In the genomic region with DNA sequence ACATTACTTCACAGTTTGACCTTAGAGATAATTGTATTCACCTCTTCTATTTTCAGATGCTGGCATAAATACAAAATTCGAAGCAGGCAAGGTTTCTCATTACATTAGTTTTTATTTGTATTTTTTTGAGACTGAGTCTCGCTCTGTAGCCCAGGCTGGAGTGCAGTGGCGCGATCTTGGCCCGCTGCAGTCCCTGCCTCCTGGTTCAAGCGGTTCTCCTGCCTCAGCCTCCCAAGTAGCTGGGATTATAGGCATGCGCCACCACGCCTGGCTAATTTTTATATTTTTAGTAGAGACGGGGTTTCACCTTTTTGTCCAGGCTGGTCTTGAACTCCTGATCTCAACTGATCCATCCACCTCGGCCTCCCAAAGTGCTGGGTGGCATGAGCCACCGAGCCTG, we compare ENCODE assay signal across 8 cellular contexts. TPM values are rescaled to one million over a fixed set of nuclear protein-coding genes. Genes with fewer than 3 reads are reported as not detected.
DNase-seq lines count a peak whose midpoint lies in the region; ATAC-seq and TF ChIP-seq lines count a peak whose summit lies in the region.
"Not testable (repeated sequence)": the region's sequence is repeated elsewhere in the genome, so short reads cannot be mapped to it uniquely, and the experiment has no call there.

No MANE protein-coding gene starts in this region.

- TF ChIP-seq POLR2A in IMR-90 (IDR thresholded peaks at IDR 0.05; ENCODE audit: low read depth, low read length), result not testable (repeated sequence)

- not testable (repeated sequence) for H4K8ac ChIP-seq in IMR-90 (ENCODE audit: low read depth in 2 of 2, low read length in 2 of 2); neuronal stem cell (ENCODE audit: low read depth, low read length)

- H2BK20ac ChIP-seq in IMR-90 (ENCODE audit: low read depth, low read length), result not testable (repeated sequence)

- H3K14ac ChIP-seq in IMR-90 (replicated peaks; ENCODE audit: low read depth, low read length); neuronal stem cell (ENCODE audit: low read length): not testable (repeated sequence)

- H3K4me3 ChIP-seq in DND-41 (ENCODE audit: low read depth in 1 of 2, low read length in 2 of 2) (peak overlapping the region in 1 of 2 experiments; percentile 79; a peak in 3 of 4 replicates), SJCRH30 (peak overlapping the region; percentile 92), iPS-11a (ENCODE audit: low read depth, low read length) (peak overlapping the region; percentile 1), neuronal stem cell (ENCODE audit: low read length in 2 of 2) (peak overlapping the region in 1 of 2 donors; percentile 77)
- H3K4me3 ChIP-seq in IMR-90 (ENCODE audit: insufficient read depth, low read depth, low read length); urinary bladder (ENCODE audit: low read depth, low read length): not testable (repeated sequence)

- peak overlapping the region; percentile 100 for H3K27ac ChIP-seq in DND-41 (ENCODE audit: low read length)
- H3K27ac ChIP-seq in IMR-90 (ENCODE audit: insufficient read depth, low read length); SJCRH30; neuronal stem cell (replicated peaks; ENCODE audit: low read length): not testable (repeated sequence)
- peak overlapping the region; percentile 10 for H3K27ac ChIP-seq in urinary bladder (ENCODE audit: low read depth)

- no CpG with 5 or more reads among the region's 11 CpGs for WGBS in IMR-90 (ENCODE audit: extremely low coverage in 2 of 2, insufficient read length in 1 of 2), 2 experiments
- WGBS in neuronal stem cell (ENCODE audit: extremely low coverage in 2 of 2, insufficient read length in 2 of 2, insufficient replicate concordance in 1 of 2), 2 donors, result no CpG with 5 or more reads among the region's 11 CpGs
- 90% methylated on average over 11 of the region's 11 CpGs for WGBS in urinary bladder

- H3K4me1 ChIP-seq in DND-41 (ENCODE audit: insufficient read depth, low read length), result peaks cover 34% of the 10 kb centered on the region
- H3K4me1 ChIP-seq in IMR-90 (ENCODE audit: control insufficient read depth, insufficient read depth, low read length); SJCRH30; neuronal stem cell (ENCODE audit: control insufficient read depth in 2 of 2, insufficient read depth in 1 of 2, low read depth in 1 of 2, low read length in 2 of 2); urinary bladder (ENCODE audit: insufficient read depth): not testable (repeated sequence)

- peaks cover 4 to 18% of the 10 kb centered on the region in 2 experiments; a peak in 2 of 4 replicates for H3K79me1 ChIP-seq in IMR-90 (ENCODE audit: low read depth in 1 of 2, low read length in 2 of 2)
- H3K79me1 ChIP-seq in neuronal stem cell (ENCODE audit: low read depth, low read length), result not testable (repeated sequence)

- peaks cover 79% of the 10 kb centered on the region for H3K79me2 ChIP-seq in DND-41 (ENCODE audit: insufficient read depth, low read length)

- H3K36me3 ChIP-seq in DND-41 (ENCODE audit: insufficient read depth, low read length) (peaks cover 36% of the 10 kb centered on the region), SJCRH30 (peaks cover 40% of the 10 kb centered on the region), neuronal stem cell (replicated peaks in 1 of 2; ENCODE audit: control insufficient read depth in 2 of 2, insufficient read depth in 2 of 2, low read length in 2 of 2) (peaks cover 3 to 39% of the 10 kb centered on the region in 2 donors)
- not testable (repeated sequence) for H3K36me3 ChIP-seq in IMR-90 (ENCODE audit: control insufficient read depth, insufficient read depth, low read length); urinary bladder (ENCODE audit: insufficient read depth)

- H2AFZ ChIP-seq in DND-41 (ENCODE audit: low read depth, low read length); IMR-90 (replicated peaks; ENCODE audit: low read length, poor library complexity); neuronal stem cell (ENCODE audit: low read length): not testable (repeated sequence)

- H2AK5ac ChIP-seq in IMR-90 (ENCODE audit: low read depth, low read length); neuronal stem cell (ENCODE audit: low read depth, low read length): not testable (repeated sequence)

- not testable (repeated sequence) for H2BK15ac ChIP-seq in IMR-90 (ENCODE audit: low read depth, low read length); neuronal stem cell (ENCODE audit: low read length)

- not testable (repeated sequence) for H3K9me1 ChIP-seq in IMR-90 (ENCODE audit: insufficient read depth, low read length)

- 0 out of 2 replicates have a peak overlapping the region, but pooled peaks have one; percentile 89 for H3K23ac ChIP-seq in IMR-90 (ENCODE audit: low read depth, low read length)
- not testable (repeated sequence) for H3K23ac ChIP-seq in neuronal stem cell (ENCODE audit: low read depth, low read length, poor library complexity)

- not testable (repeated sequence) for TF ChIP-seq RAD21 in IMR-90 (IDR thresholded peaks at IDR 0.05; ENCODE audit: low read length)

- not testable (repeated sequence) for DNase-seq in DND-41; IMR-90; SJCRH30; activated T-cell treated with anti-CD3 and anti-CD28 coated beads, Interleukin-2, amount 50 U/mL, for 24 hours; central memory CD8-positive, alpha-beta T cell (ENCODE audit: low spot score in 2 of 2); neuronal stem cell (ENCODE audit: low spot score)

- not testable (repeated sequence) for H3K9me3 Mint-ChIP-seq in activated T-cell treated with anti-CD3 and anti-CD28 coated beads, Interleukin-2, amount 50 U/mL, for 24 hours; central memory CD8-positive, alpha-beta T cell

- in situ Hi-C loops in IMR-90 (cut with MboI; ENCODE audit: low sequenced_read_pairs), result not testable (repeated sequence)

- ATAC-seq in DND-41 (ENCODE audit: insufficient read depth, low read depth); IMR-90 (ENCODE audit: low read depth); central memory CD8-positive, alpha-beta T cell (replicated peaks; ENCODE audit: extremely low read depth, poor library complexity, severe bottlenecking): not testable (repeated sequence)

- H3K4me1 Mint-ChIP-seq in activated T-cell treated with anti-CD3 and anti-CD28 coated beads, Interleukin-2, amount 50 U/mL, for 24 hours (ENCODE audit: low read depth), result peaks cover 32% of the 10 kb centered on the region
- peaks cover 35% of the 10 kb centered on the region for H3K4me1 Mint-ChIP-seq in central memory CD8-positive, alpha-beta T cell

- peak overlapping the region; percentile 96 for H3K4me3 Mint-ChIP-seq in activated T-cell treated with anti-CD3 and anti-CD28 coated beads, Interleukin-2, amount 50 U/mL, for 24 hours
- H3K4me3 Mint-ChIP-seq in central memory CD8-positive, alpha-beta T cell, result peak overlapping the region; percentile 6

- H3K36me3 Mint-ChIP-seq in activated T-cell treated with anti-CD3 and anti-CD28 coated beads, Interleukin-2, amount 50 U/mL, for 24 hours (ENCODE audit: low read depth), result peaks cover 59% of the 10 kb centered on the region
- peaks cover 26% of the 10 kb centered on the region for H3K36me3 Mint-ChIP-seq in central memory CD8-positive, alpha-beta T cell (ENCODE audit: insufficient read depth)

- peak overlapping the region; percentile 50 for H3K27ac Mint-ChIP-seq in activated T-cell treated with anti-CD3 and anti-CD28 coated beads, Interleukin-2, amount 50 U/mL, for 24 hours
- not testable (repeated sequence) for H3K27ac Mint-ChIP-seq in central memory CD8-positive, alpha-beta T cell (ENCODE audit: low read depth)

- H4K5ac ChIP-seq in IMR-90 (ENCODE audit: low read depth, low read length), result not testable (repeated sequence)

- dilution Hi-C loops in IMR-90 (cut with HindIII; ENCODE audit: low sequenced_read_pairs, unreplicated experiment), result not testable (repeated sequence)

- H3K18ac ChIP-seq in IMR-90 (ENCODE audit: low read depth, low read length); neuronal stem cell (ENCODE audit: low read length): not testable (repeated sequence)

- H3K27me3 ChIP-seq in DND-41 (ENCODE audit: insufficient read depth, low read length, poor library complexity); IMR-90 (ENCODE audit: control insufficient read depth, insufficient read depth, low read length); SJCRH30; neuronal stem cell (ENCODE audit: control insufficient read depth in 3 of 3, insufficient read depth in 3 of 3, low read depth in 1 of 3, low read length in 3 of 3): not testable (repeated sequence)

- not testable (repeated sequence) for H2BK120ac ChIP-seq in IMR-90 (ENCODE audit: low read depth, low read length); neuronal stem cell (ENCODE audit: low read depth, low read length)

- CTCF ChIA-PET in IMR-90 (lab: Yijun Ruan, JAX), result not testable (repeated sequence)

- not testable (repeated sequence) for H3K27me3 Mint-ChIP-seq in activated T-cell treated with anti-CD3 and anti-CD28 coated beads, Interleukin-2, amount 50 U/mL, for 24 hours; central memory CD8-positive, alpha-beta T cell

- H3K9me3 ChIP-seq in DND-41 (ENCODE audit: insufficient read depth, low read length, severe bottlenecking); IMR-90 (ENCODE audit: control insufficient read depth, insufficient read depth, low read length); SJCRH30 (replicated peaks); neuronal stem cell (replicated peaks in 1 of 2; ENCODE audit: control insufficient read depth in 2 of 2, insufficient read depth in 1 of 2, low read depth in 1 of 2, low read length in 2 of 2): not testable (repeated sequence)

- not testable (repeated sequence) for H2AK9ac ChIP-seq in IMR-90 (replicated peaks; ENCODE audit: low read depth, low read length, poor library complexity)

- not testable (repeated sequence) for H2BK5ac ChIP-seq in IMR-90 (ENCODE audit: low read depth, low read length, poor library complexity, severe bottlenecking); neuronal stem cell (ENCODE audit: low read length)

- H3K9ac ChIP-seq in DND-41 (ENCODE audit: low read depth, low read length), result peak overlapping the region; percentile 100
- not testable (repeated sequence) for H3K9ac ChIP-seq in IMR-90 (ENCODE audit: low read depth, low read length); neuronal stem cell (ENCODE audit: low read depth, low read length, poor library complexity)

- not testable (repeated sequence) for BruUV-seq in IMR-90 (replicated peaks; lab: Mats Ljungman, UMichigan)

- H3K4me2 ChIP-seq in DND-41 (ENCODE audit: insufficient read depth, low read length) (peak overlapping the region; percentile 63), neuronal stem cell (ENCODE audit: insufficient read depth, low read length, poor library complexity, severe bottlenecking) (peak overlapping the region; percentile 2)
- H3K4me2 ChIP-seq in IMR-90 (ENCODE audit: low read depth, low read length), result not testable (repeated sequence)

- H3K56ac ChIP-seq in IMR-90 (ENCODE audit: extremely low read depth, insufficient read depth, low read length), result not testable (repeated sequence)

- POLR2A ChIA-PET in IMR-90 (lab: Charles Lee; ENCODE audit: unreplicated experiment), result interaction anchor here (0.6 kb wide), 1 partner anchor 37 kb away, joined by 10 read pairs; no protein-coding TSS in a partner anchor

- H4K91ac ChIP-seq in IMR-90 (ENCODE audit: insufficient read depth, low read depth, low read length); neuronal stem cell (ENCODE audit: low read depth, low read length, poor library complexity): not testable (repeated sequence)

- not testable (repeated sequence) for H2BK12ac ChIP-seq in neuronal stem cell (ENCODE audit: low read length)

- H3K4ac ChIP-seq in IMR-90 (ENCODE audit: low read depth, low read length), result peak overlapping the region; percentile 12
- not testable (repeated sequence) for H3K4ac ChIP-seq in neuronal stem cell (ENCODE audit: low read length)

- intact Hi-C loops in IMR-90 (cut with micrococcal nuclease), result not testable (repeated sequence)

- H4K20me1 ChIP-seq in DND-41 (ENCODE audit: insufficient read depth, low read length), result peaks cover 24% of the 10 kb centered on the region
- not testable (repeated sequence) for H4K20me1 ChIP-seq in IMR-90 (ENCODE audit: insufficient read depth, low read length)

- not testable (repeated sequence) for TF ChIP-seq CTCF in DND-41 (IDR thresholded peaks at IDR 0.05; ENCODE audit: borderline replicate concordance, extremely low read depth, low read length, poor library complexity, severe bottlenecking); IMR-90 (conservative IDR thresholded peaks at IDR 0.05; ENCODE audit: low read depth, low read length)

RNA-seq across cellular contexts. Expression of gene FBXO5, which starts 2.5 kb away (rescaled TPM):
- 16.7 and 25.3 TPM in 2 replicates for total RNA-seq in IMR-90 (2012; rRNA removed)
- polyA plus RNA-seq in IMR-90 (2012; rRNA removed), result 9.8 and 11.8 TPM in 2 replicates
- 1.2 and 2.5 TPM in 2 replicates for polyA plus RNA-seq in IMR-90 (2012; cell fraction: cytosol; rRNA removed)
- polyA plus RNA-seq in IMR-90 (2012; cell fraction: nucleus; rRNA removed; ENCODE audit: low replicate concordance), result 0.85 and 4.8 TPM in 2 replicates
- 101 and 114 TPM in 2 replicates for total RNA-seq in SJCRH30 (2014; rRNA removed; shearing (Covaris generic))
- polyA plus RNA-seq in neuronal stem cell (2013, experiment 1 of 2), result 46.6 TPM
- 48.0 TPM for polyA plus RNA-seq in neuronal stem cell (2013, experiment 2 of 2)
- total RNA-seq in urinary bladder, result 24.1 TPM
- polyA plus RNA-seq in urinary bladder, result 3.3 TPM

RNA-seq across cellular contexts. Expression of gene MTRF1L, which starts 17.2 kb away (rescaled TPM):
- total RNA-seq in IMR-90 (2012; rRNA removed) (11.1 and 20.6 TPM in 2 replicates), urinary bladder (19.7 TPM)
- polyA plus RNA-seq in IMR-90 (2012; rRNA removed) (6.9 and 8.1 TPM in 2 replicates), urinary bladder (13.0 TPM)
- polyA plus RNA-seq in IMR-90 (2012; cell fraction: cytosol; rRNA removed), result 2.1 TPM in 2 replicates
- 2.0 and 13.9 TPM in 2 replicates for polyA plus RNA-seq in IMR-90 (2012; cell fraction: nucleus; rRNA removed; ENCODE audit: low replicate concordance)
- total RNA-seq in SJCRH30 (2014; rRNA removed; shearing (Covaris generic)), result 23.7 and 26.0 TPM in 2 replicates
- 14.1 TPM for polyA plus RNA-seq in neuronal stem cell (2013, experiment 1 of 2)
- 14.4 TPM for polyA plus RNA-seq in neuronal stem cell (2013, experiment 2 of 2)
